Comparison of ENCODE assay signal across 8 cellular contexts in the genomic region with DNA sequence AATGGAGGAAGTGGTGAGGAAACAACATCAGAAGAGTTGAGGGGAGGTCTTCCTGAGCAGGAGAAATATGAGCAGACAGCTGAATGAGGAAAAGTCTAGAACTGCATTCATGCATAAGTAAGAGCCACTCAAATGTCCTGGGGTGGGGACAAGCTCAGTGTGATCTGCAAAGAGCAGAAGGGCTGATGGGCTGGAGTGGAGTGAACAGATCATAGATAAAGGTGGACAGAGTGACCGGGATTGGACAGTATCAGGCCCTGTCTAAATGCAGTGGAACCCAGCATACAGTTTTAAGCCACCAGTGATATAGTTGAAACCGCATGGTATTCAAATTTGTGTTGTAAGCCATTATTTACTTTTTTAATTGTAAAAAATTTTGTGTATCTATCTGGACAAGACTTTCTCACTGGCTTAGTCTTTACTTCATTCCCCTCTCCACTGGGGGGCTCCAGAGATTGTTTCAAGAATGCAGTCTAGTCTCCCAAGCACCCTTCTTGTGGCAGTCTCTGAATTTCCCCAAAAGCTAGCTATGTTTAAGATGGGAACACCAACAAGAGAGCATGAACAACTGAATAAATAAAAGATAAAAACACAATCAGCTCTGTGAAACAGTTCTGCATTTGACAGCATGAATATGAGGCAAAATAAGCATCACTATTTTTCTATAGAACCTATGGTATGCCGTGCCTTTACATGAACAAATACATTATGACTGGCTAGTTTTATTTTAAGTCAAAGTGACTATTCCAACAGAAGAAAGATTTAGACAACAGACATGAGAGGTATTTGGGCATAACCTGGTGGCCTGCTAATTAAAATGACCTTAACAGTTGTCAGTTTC. TPM values are rescaled to one million over a fixed set of nuclear protein-coding genes. Genes with fewer than 3 reads are reported as not detected.
DNase-seq lines count a peak whose midpoint lies in the region; ATAC-seq, FAIRE-seq and TF ChIP-seq lines count a peak whose summit lies in the region.

No MANE protein-coding gene starts in this region.

- H3K27me3 ChIP-seq in uterus, result no peaks in the 10 kb centered on the region

- H3K4me1 Mint-ChIP-seq in CD14-positive monocyte, result no peaks in the 10 kb centered on the region

- no peaks in the 10 kb centered on the region for H3K36me3 Mint-ChIP-seq in CD14-positive monocyte

- H3K4me3 Mint-ChIP-seq in CD14-positive monocyte, result no peak overlapping the region

- ATAC-seq in GM19324 (IDR thresholded peaks at IDR 0.05; ENCODE audit: low FRiP score, unreplicated experiment) (peak; percentile 56), HG03039 (IDR thresholded peaks at IDR 0.05; ENCODE audit: unreplicated experiment) (no peak), GM21360 (IDR thresholded peaks at IDR 0.05; ENCODE audit: unreplicated experiment) (no peak)

- FAIRE-seq in islet of Langerhans (lab: Jason Lieb, UNC), result peak; percentile 86

- TF ChIP-seq POLR2A in uterus (IDR thresholded peaks at IDR 0.05), result no peak

- H3K27ac Mint-ChIP-seq in CD14-positive monocyte, result no peak overlapping the region

- H3K27me3 Mint-ChIP-seq in CD14-positive monocyte (ENCODE audit: low read depth in 3 of 3), result peaks cover 0 to 4% (median 0%) of the 10 kb centered on the region in 3 donors

- no peak overlapping the region for H3K4me3 ChIP-seq in uterus

- no peak for DNase-seq in CD14-positive monocyte (ENCODE audit: low spot score)
- DNase-seq in NCI-H2029 treated with DMSO at 0.1 percent for 48 hours (lab: John Stamatoyannopoulos, UW), result peak; percentile 47
- peak; percentile 69 for DNase-seq in astrocyte of the hippocampus (ENCODE audit: low read depth, low spot score)
- peak in 1 of 2 donors; percentile 49 for DNase-seq in uterus

- H3K4me1 ChIP-seq in uterus, result no peaks in the 10 kb centered on the region

- H3K9me3 Mint-ChIP-seq in CD14-positive monocyte, result peaks cover 0 to 8% (median 3%) of the 10 kb centered on the region in 7 donors

- TF ChIP-seq CTCF in CD14-positive monocyte (IDR thresholded peaks at IDR 0.05), result peak; percentile 26
- peak; percentile 60 to 71 (median 64) for TF ChIP-seq CTCF in uterus (IDR thresholded peaks at IDR 0.05)

- H3K27ac ChIP-seq in uterus, result no peak overlapping the region

- H3K36me3 ChIP-seq in uterus, result no peaks in the 10 kb centered on the region

- H3K9me3 ChIP-seq in uterus, result peaks cover 0 to 3% of the 10 kb centered on the region in 2 donors

- intact Hi-C loops in CD14-positive monocyte (cut with micrococcal nuclease), result no loop called here
- intact Hi-C loops in uterus (cut with DNase I; ENCODE audit: low total_unique reads), result loop anchor here (10.0 kb wide), 2 partner anchors 151 to 361 kb away; no protein-coding TSS in a partner anchor

RNA-seq across cellular contexts. Expression of a gene that starts 10.7 kb away (rescaled TPM):
- not detected for polyA plus RNA-seq in CD14-positive monocyte
- total RNA-seq in uterus, result 1 to 10 TPM in 1 of 4 donors, under 1 TPM in 2, not detected in 1; 0.51 to 2.0 (median 0.97) TPM
